In genomic region chr16:67847064-67847861, GRCh38 we compare ENCODE assay signal across 8 cellular contexts. TPM values are rescaled to one million over a fixed set of nuclear protein-coding genes. Genes with fewer than 3 reads are reported as not detected.
A peak's percentile ranks its signal among the peaks of the same experiment; 100 is the strongest.
DNase-seq lines count a peak whose midpoint lies in the region; ATAC-seq and TF ChIP-seq lines count a peak whose summit lies in the region.

CENPT (minus strand) TSS chr16:67847693; CDS start chr16:67833859, 13,834 bp downstream.

- no peaks in the 10 kb centered on the region for H3K27me3 ChIP-seq in CD8-positive, alpha-beta T cell (ENCODE audit: insufficient read depth, low read length)
- H3K27me3 ChIP-seq in RWPE2 (ENCODE audit: insufficient read depth, poor library complexity, severe bottlenecking) = no peaks in the 10 kb centered on the region

- peaks cover 5% of the 10 kb centered on the region for H3K36me3 Mint-ChIP-seq in CD8-positive, alpha-beta T cell
- no peaks in the 10 kb centered on the region for H3K36me3 Mint-ChIP-seq in chondrocyte (ENCODE audit: low read depth)

- H3K4me1 Mint-ChIP-seq in CD8-positive, alpha-beta T cell (ENCODE audit: low read depth) = peaks cover 56% of the 10 kb centered on the region
- H3K4me1 Mint-ChIP-seq in chondrocyte (ENCODE audit: low read depth) = peaks cover 55% of the 10 kb centered on the region

- H3K27me3 Mint-ChIP-seq in CD8-positive, alpha-beta T cell (ENCODE audit: low read depth) = no peaks in the 10 kb centered on the region
- H3K27me3 Mint-ChIP-seq in chondrocyte (ENCODE audit: low read depth) = no peaks in the 10 kb centered on the region

- H3K4me3 ChIP-seq in CD8-positive, alpha-beta T cell (ENCODE audit: low read depth, low read length) = peak within 1 kb of the TSS; percentile 97
- H3K4me3 ChIP-seq in RWPE2 (ENCODE audit: severe bottlenecking) = peak within 1 kb of the TSS; percentile 97

- H3K9me3 Mint-ChIP-seq in CD8-positive, alpha-beta T cell = no peaks in the 10 kb centered on the region
- H3K9me3 Mint-ChIP-seq in chondrocyte (ENCODE audit: low read depth) = no peaks in the 10 kb centered on the region

- peaks cover 43% of the 10 kb centered on the region for H3K4me1 ChIP-seq in CD8-positive, alpha-beta T cell (ENCODE audit: insufficient read depth, low read length)
- peaks cover 18% of the 10 kb centered on the region for H3K4me1 ChIP-seq in RWPE2 (ENCODE audit: insufficient read depth, poor library complexity, severe bottlenecking)

- H3K36me3 ChIP-seq in CD8-positive, alpha-beta T cell (ENCODE audit: insufficient read depth, low read length) = no peaks in the 10 kb centered on the region
- peaks cover 32% of the 10 kb centered on the region for H3K36me3 ChIP-seq in RWPE2 (ENCODE audit: low read depth)

- intact Hi-C loops in CD8-positive, alpha-beta T cell (cut with DNase I, micrococcal nuclease) = loop anchor here (1.0 to 10.0 kb wide), 7 partner anchors 25 to 622 kb away; partner anchors contain the start of genes ACD (in 1 of the 2), C16orf86 (in 1 of the 2), CTCF (in 1 of the 2) and ENKD1 (in 1 of the 2)

- H3K9me3 ChIP-seq in CD8-positive, alpha-beta T cell (ENCODE audit: low read length) = no peaks in the 10 kb centered on the region
- no peaks in the 10 kb centered on the region for H3K9me3 ChIP-seq in RWPE2 (ENCODE audit: severe bottlenecking)

- peak in 1 of 7 experiments; percentile 63 for DNase-seq in CD8-positive, alpha-beta T cell
- DNase-seq in RWPE2 (ENCODE audit: low spot score) (no peak), chondrocyte (ENCODE audit: low spot score) (no peak), kidney tubule cell (ENCODE audit: low spot score) (peak; percentile 90), NCI-H1092 (lab: John Stamatoyannopoulos, UW) (no peak)
- DNase-seq in stimulated activated CD8-positive, alpha-beta memory T cell treated with anti-CD3 and anti-CD28 coated beads, Interleukin-4, amount 100 ng/mL, for 48 hours = peak; percentile 32

- POLR2A ChIA-PET in CD8-positive, alpha-beta T cell (lab: Charles Lee) = interaction anchor here (1.0 to 1.8 kb wide), 4 partner anchors 32 to 79 kb away, joined by 3 to 7 read pairs (median 4); partner anchors contain the start of genes RANBP10 and TSNAXIP1

- peak; percentile 47 for ATAC-seq in CD8-positive, alpha-beta T cell
- peak; percentile 31 for ATAC-seq in GM19043 (IDR thresholded peaks at IDR 0.05; ENCODE audit: low read depth, unreplicated experiment)
- ATAC-seq in HG03135 (IDR thresholded peaks at IDR 0.05; ENCODE audit: unreplicated experiment) = peak; percentile 41
- peak; percentile 51 for ATAC-seq in RWPE2 (ENCODE audit: low read depth)

- CTCF ChIA-PET in CD8-positive, alpha-beta T cell (lab: Charles Lee) = interaction anchor here (1.9 kb wide), 1 partner anchor 31 kb away, joined by 8 read pairs; no protein-coding TSS in a partner anchor

- peak within 1 kb of the TSS; percentile 73 for H3K27ac ChIP-seq in CD8-positive, alpha-beta T cell (ENCODE audit: low read depth, low read length)
- peak within 1 kb of the TSS; percentile 85 for H3K27ac ChIP-seq in RWPE2 (ENCODE audit: poor library complexity, severe bottlenecking)

- TF ChIP-seq CTCF in CD8-positive, alpha-beta T cell (IDR thresholded peaks at IDR 0.05) = peak; percentile 9
- TF ChIP-seq CTCF in RWPE2 (IDR thresholded peaks at IDR 0.05; ENCODE audit: poor library complexity, severe bottlenecking) (no peak), chondrocyte (IDR thresholded peaks at IDR 0.05) (peak; percentile 11)

- peak within 1 kb of the TSS; percentile 87 for H3K4me3 Mint-ChIP-seq in CD8-positive, alpha-beta T cell
- H3K4me3 Mint-ChIP-seq in chondrocyte (ENCODE audit: unreplicated experiment) = peak within 1 kb of the TSS; percentile 88

- H3K27ac Mint-ChIP-seq in CD8-positive, alpha-beta T cell = peak within 1 kb of the TSS; percentile 81
- peak within 1 kb of the TSS; percentile 93 for H3K27ac Mint-ChIP-seq in chondrocyte (ENCODE audit: unreplicated experiment)

RNA-seq across cellular contexts. Expression of gene CENPT, which starts in this region (rescaled TPM):
- 10 to 100 TPM; 67.7 to 72.3 TPM for total RNA-seq in CD8-positive, alpha-beta T cell
- 50.5 to 58.3 TPM (median 52.8 TPM) in 3 replicates for total RNA-seq in chondrocyte

Comparison
In these comparisons a context has a peak if more than half of its experiments do, and no peak if none do; other contexts are left out.
1. DNase-seq: peak in kidney tubule cell (single experiment) and stimulated activated CD8-positive, alpha-beta memory T cell treated with anti-CD3 and anti-CD28 coated beads, Interleukin-4, amount 100 ng/mL, for 48 hours (single experiment); none in RWPE2 (single experiment), chondrocyte (single experiment) and NCI-H1092 (single experiment).
2. Peak in every context shown above with its lines, with median percentiles within 50 percentile points of each other: ATAC-seq.